ENCODE assay signal across 7 cellular contexts in the genomic region with DNA sequence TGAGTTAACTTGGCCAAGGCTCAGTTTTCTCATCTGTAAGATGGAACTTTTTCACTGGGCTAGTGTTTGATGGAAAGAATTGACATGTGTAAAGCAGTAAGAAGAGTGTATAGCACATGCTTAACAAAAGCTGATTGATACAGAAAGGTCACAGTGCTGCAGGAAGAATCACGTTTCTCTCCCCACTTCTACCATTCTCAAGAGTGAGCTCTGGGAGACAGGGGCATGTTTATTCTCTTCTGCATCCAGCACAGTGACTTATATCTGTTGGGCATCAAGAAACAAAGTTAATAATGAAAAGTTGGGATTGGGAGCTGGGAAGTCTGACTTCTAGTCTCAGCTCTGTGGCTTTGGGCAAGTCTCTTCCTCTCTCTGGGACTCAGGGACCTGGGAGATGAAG. TPM values are rescaled to one million over a fixed set of nuclear protein-coding genes. Genes with fewer than 3 reads are reported as not detected.
"Had no signal": no experiment of that assay in that cellular context is flagged by ENCODE, and none has a peak within 500 bp of the region (broad histone marks: within the 10 kb centered on the region; RNA-seq: fewer than 3 reads in every experiment).

No MANE protein-coding gene starts in this region.

- FAIRE-seq: HTR-8/SVneo, K562 had no signal

- H3K4me3 ChIP-seq: K562 had no signal

- ATAC-seq: K562 had no signal

- DNase-seq: IMR-90, KBM-7 had no signal

- H3K27ac ChIP-seq: HL-60 had no signal

RNA-seq across cellular contexts. Expression of gene IRX3, which starts 55.3 kb away (rescaled TPM):
- total RNA-seq: HT-29, IMR-90, K562 had no signal
- polyA plus RNA-seq: IgD-negative memory B cell, IMR-90, K562 had no signal
